Comparison of ENCODE assay signal across 7 cellular contexts in genomic region chr13:43045302-43045773, GRCh38. TPM values are rescaled to one million over a fixed set of nuclear protein-coding genes. Genes with fewer than 3 reads are reported as not detected.
DNase-seq lines count a peak whose midpoint lies in the region; ATAC-seq and TF ChIP-seq lines count a peak whose summit lies in the region.
"Not testable (repeated sequence)": the region's sequence is repeated elsewhere in the genome, so short reads cannot be mapped to it uniquely, and the experiment has no call there.

No MANE protein-coding gene starts in this region.

- not testable (repeated sequence) for TF ChIP-seq CTCF in GM12865 (IDR thresholded peaks at IDR 0.05; ENCODE audit: insufficient read depth, low read depth, low read length, missing control alignments); activated B cell treated with CpG ODN at 0.5 μM for 24 hours (IDR thresholded peaks at IDR 0.05); adrenal gland (IDR thresholded peaks at IDR 0.05)

- not testable (repeated sequence) for H3K9me3 Mint-ChIP-seq in activated B cell treated with CpG ODN at 0.5 μM for 24 hours, memory B cell

- H3K27me3 ChIP-seq in adrenal gland = not testable (repeated sequence)

- WGBS in adrenal gland, 4 donors = 75 to 85% (median 78%) methylated on average over 10 of the region's 10 CpGs

- intact Hi-C loops in activated B cell treated with CpG ODN at 0.5 μM for 24 hours (cut with micrococcal nuclease) = loop anchor here (1.0 to 5.0 kb wide), 7 partner anchors 10 to 773 kb away; partner anchors contain the start of genes AKAP11, DNAJC15 and EPSTI1
- intact Hi-C loops in adrenal gland (cut with DNase I) = not testable (repeated sequence)

- peaks cover 96% of the 10 kb centered on the region for H3K4me1 Mint-ChIP-seq in activated B cell treated with CpG ODN at 0.5 μM for 24 hours
- H3K4me1 Mint-ChIP-seq in memory B cell = peaks cover 50% of the 10 kb centered on the region

- H3K4me3 Mint-ChIP-seq in activated B cell treated with CpG ODN at 0.5 μM for 24 hours (peak overlapping the region; percentile 76), memory B cell (peak overlapping the region; percentile 62)

- H3K27ac Mint-ChIP-seq in activated B cell treated with CpG ODN at 0.5 μM for 24 hours (peak overlapping the region; percentile 99), memory B cell (peak overlapping the region; percentile 98)

- H3K4me3 ChIP-seq in GM12865 (ENCODE audit: low read depth, low read length) = peak overlapping the region; percentile 23; the same call in 1 of the 2 replicates
- not testable (repeated sequence) for H3K4me3 ChIP-seq in adrenal gland

- H3K9me3 ChIP-seq in adrenal gland (replicated peaks in 1 of 3) = not testable (repeated sequence)

- DNase-seq in GM12865 (ENCODE audit: low read depth) (peak; percentile 84), NOMO-1 (lab: John Stamatoyannopoulos, UW; ENCODE audit: unreplicated experiment in 2 of 2) (peak; percentile 69 to 79), activated B cell treated with CpG ODN at 0.5 μM for 24 hours (peak; percentile 65), adrenal gland (peak in 3 of 7 donors; percentile 37 to 51 (median 47)), germinal center (ENCODE audit: low spot score) (peak; percentile 30), memory B cell (ENCODE audit: low spot score in 2 of 2) (peak; percentile 46 to 69)
- DNase-seq in stimulated activated CD4-positive, alpha-beta T cell treated with anti-CD3 and anti-CD28 coated beads, Interleukin-15, amount 100 ng/mL, for 24 hours = peak; percentile 63

- peaks cover 14% of the 10 kb centered on the region for H3K36me3 Mint-ChIP-seq in activated B cell treated with CpG ODN at 0.5 μM for 24 hours (ENCODE audit: low read depth)
- H3K36me3 Mint-ChIP-seq in memory B cell = not testable (repeated sequence)

- peaks cover 26 to 49% of the 10 kb centered on the region in 2 donors for H3K4me1 ChIP-seq in adrenal gland (replicated peaks in 1 of 2)

- not testable (repeated sequence) for H3K36me3 ChIP-seq in adrenal gland (replicated peaks in 1 of 2)

- ATAC-seq in activated B cell treated with CpG ODN at 0.5 μM for 24 hours (ENCODE audit: low read depth) (peak; percentile 56), memory B cell (ENCODE audit: low read depth) (peak; percentile 73)

- not testable (repeated sequence) for H3K27me3 Mint-ChIP-seq in activated B cell treated with CpG ODN at 0.5 μM for 24 hours, memory B cell

- POLR2A ChIA-PET in activated B cell treated with CpG ODN at 0.5 μM for 24 hours (lab: Charles Lee) = interaction anchor here (0.8 to 2.5 kb wide), 6 partner anchors 14 to 773 kb away, joined by 3 to 17 read pairs (median 4); partner anchors contain the start of genes AKAP11, DNAJC15 and EPSTI1

- CTCF ChIA-PET in activated B cell treated with CpG ODN at 0.5 μM for 24 hours (lab: Charles Lee) = interaction anchor here (0.6 to 0.8 kb wide), 2 partner anchors 9 to 60 kb away, joined by 3 to 4 read pairs; no protein-coding TSS in a partner anchor

- TF ChIP-seq POLR2A in adrenal gland (IDR thresholded peaks at IDR 0.05) = not testable (repeated sequence)

- peak overlapping the region in 4 of 5 donors; percentile 37 to 52 (median 42) for H3K27ac ChIP-seq in adrenal gland

RNA-seq across cellular contexts. Expression of gene DNAJC15, which starts 22.0 kb away (rescaled TPM):
- total RNA-seq in activated B cell treated with CpG ODN at 0.5 μM for 24 hours (19.1 and 19.3 TPM in 2 replicates), adrenal gland (10 to 100 TPM; 10.0 to 33.5 (median 16.8) TPM)
- polyA plus RNA-seq in adrenal gland = 10 to 100 TPM; 13.5 to 23.1 (median 21.4) TPM

RNA-seq across cellular contexts. Expression of gene EPSTI1, which starts 53.3 kb away (rescaled TPM):
- total RNA-seq in activated B cell treated with CpG ODN at 0.5 μM for 24 hours (30.6 and 32.8 TPM in 2 replicates), adrenal gland (10 to 100 TPM in 6 of 8 donors, 1 to 10 TPM in 2; 7.1 to 36.3 (median 12.0) TPM)
- 10 to 100 TPM in 1 of 3 donors, 1 to 10 TPM in 2; 6.8 to 12.4 (median 8.5) TPM for polyA plus RNA-seq in adrenal gland
